ENCODE assay signal across 8 cellular contexts in genomic region chrX:76428243-76429130, GRCh38. TPM values are rescaled to one million over a fixed set of nuclear protein-coding genes. Genes with fewer than 3 reads are reported as not detected.
DNase-seq lines count a peak whose midpoint lies in the region; ATAC-seq and TF ChIP-seq lines count a peak whose summit lies in the region.

No MANE protein-coding gene starts in this region.

- in situ Hi-C loops in transverse colon (cut with MboI; ENCODE audit: low pct_ligation_motif_present in 1 of 4, low pct_unique_long_range_greater_than_20kb in 1 of 4, low sequenced_read_pairs in 3 of 4) = no loop called here

- ATAC-seq in HG03354 (IDR thresholded peaks at IDR 0.05; ENCODE audit: poor library complexity, severe bottlenecking, unreplicated experiment) = peak; percentile 47
- ATAC-seq in activated CD8-positive, alpha-beta T cell treated with anti-CD3 and anti-CD28 coated beads for 36 hours = peak; percentile 68

- H3K4me1 Mint-ChIP-seq in activated CD8-positive, alpha-beta T cell treated with anti-CD3 and anti-CD28 coated beads for 36 hours (ENCODE audit: low read depth) = peaks cover 36% of the 10 kb centered on the region
- H3K4me1 Mint-ChIP-seq in nephron progenitor cell = peaks cover 5% of the 10 kb centered on the region

- POLR2A ChIA-PET in activated CD8-positive, alpha-beta T cell treated with anti-CD3 and anti-CD28 coated beads for 36 hours (lab: Charles Lee) = interaction anchor here (0.5 to 1.6 kb wide), 2 partner anchors 26 to 132 kb away, joined by 3 to 7 read pairs; no protein-coding TSS in a partner anchor

- H3K27ac ChIP-seq in transverse colon = peak overlapping the region in 3 of 4 donors; percentile 38 to 56 (median 38)

- H3K36me3 Mint-ChIP-seq in activated CD8-positive, alpha-beta T cell treated with anti-CD3 and anti-CD28 coated beads for 36 hours (ENCODE audit: low read depth) = no peaks in the 10 kb centered on the region
- H3K36me3 Mint-ChIP-seq in nephron progenitor cell (ENCODE audit: low read depth) = no peaks in the 10 kb centered on the region

- no peak for TF ChIP-seq POLR2A in transverse colon (IDR thresholded peaks at IDR 0.05)

- CTCF ChIA-PET in activated CD8-positive, alpha-beta T cell treated with anti-CD3 and anti-CD28 coated beads for 36 hours (lab: Charles Lee) = interaction anchor here (1.7 kb wide), 1 partner anchor 149 kb away, joined by 4 read pairs; no protein-coding TSS in a partner anchor

- peaks cover 0 to 8% (median 0%) of the 10 kb centered on the region in 4 donors for H3K4me1 ChIP-seq in transverse colon

- no peaks in the 10 kb centered on the region for H3K36me3 ChIP-seq in transverse colon

- WGBS in transverse colon (ENCODE audit: low coverage in 1 of 2), 2 donors = 65% methylated on average over 52 of the region's 60 CpGs; no CpG with 5 or more reads in 1 of the 2 donors

- peak overlapping the region; percentile 84 for H3K27ac Mint-ChIP-seq in activated CD8-positive, alpha-beta T cell treated with anti-CD3 and anti-CD28 coated beads for 36 hours
- H3K27ac Mint-ChIP-seq in nephron progenitor cell = no peak overlapping the region

- no peaks in the 10 kb centered on the region for H3K9me3 ChIP-seq in transverse colon

- no peak for TF ChIP-seq EP300 in transverse colon (IDR thresholded peaks at IDR 0.05; ENCODE audit: low read depth)

- DNase-seq in DMS53 (lab: John Stamatoyannopoulos, UW) = peak; percentile 9
- DNase-seq in DMS53 treated with DMSO at 0.1 percent for 48 hours (lab: John Stamatoyannopoulos, UW; ENCODE audit: unreplicated experiment) = no peak
- DNase-seq in activated CD8-positive, alpha-beta T cell treated with anti-CD3 and anti-CD28 coated beads for 36 hours = peak; percentile 56
- no peak for DNase-seq in epithelial cell of proximal tubule (ENCODE audit: low read depth)
- DNase-seq in nephron progenitor cell = peak; percentile 19
- peak; percentile 14 for DNase-seq in transverse colon
- DNase-seq in SW480 (ENCODE audit: low spot score) = no peak

- H3K9me3 Mint-ChIP-seq in activated CD8-positive, alpha-beta T cell treated with anti-CD3 and anti-CD28 coated beads for 36 hours = no peaks in the 10 kb centered on the region
- peaks cover 50% of the 10 kb centered on the region for H3K9me3 Mint-ChIP-seq in nephron progenitor cell

- H3K27me3 ChIP-seq in transverse colon = no peaks in the 10 kb centered on the region

- no peaks in the 10 kb centered on the region for H3K27me3 Mint-ChIP-seq in activated CD8-positive, alpha-beta T cell treated with anti-CD3 and anti-CD28 coated beads for 36 hours
- peaks cover 4% of the 10 kb centered on the region for H3K27me3 Mint-ChIP-seq in nephron progenitor cell (ENCODE audit: low read depth, poor library complexity)

- H3K4me3 Mint-ChIP-seq in activated CD8-positive, alpha-beta T cell treated with anti-CD3 and anti-CD28 coated beads for 36 hours = peak overlapping the region; percentile 83
- H3K4me3 Mint-ChIP-seq in nephron progenitor cell = peak overlapping the region; percentile 85

- H3K4me3 ChIP-seq in epithelial cell of proximal tubule (ENCODE audit: low read depth, low read length) (peak overlapping the region; percentile 67), transverse colon (peak overlapping the region; percentile 46 to 77 (median 58))

- intact Hi-C loops in activated CD8-positive, alpha-beta T cell treated with anti-CD3 and anti-CD28 coated beads for 36 hours (cut with micrococcal nuclease) = no loop called here
- intact Hi-C loops in transverse colon (cut with DNase I; ENCODE audit: low total_unique reads) = no loop called here

- no peak for TF ChIP-seq CTCF in activated CD8-positive, alpha-beta T cell treated with anti-CD3 and anti-CD28 coated beads for 36 hours (IDR thresholded peaks at IDR 0.05)
- no peak for TF ChIP-seq CTCF in epithelial cell of proximal tubule (conservative IDR thresholded peaks at IDR 0.05; ENCODE audit: low read depth, low read length)
- no peak for TF ChIP-seq CTCF in nephron progenitor cell (IDR thresholded peaks at IDR 0.05)
- TF ChIP-seq CTCF in transverse colon (IDR thresholded peaks at IDR 0.05) = no peak

RNA-seq across cellular contexts. Expression of gene MAGEE1, which starts 1.0 kb away (rescaled TPM):
- total RNA-seq in activated CD8-positive, alpha-beta T cell treated with anti-CD3 and anti-CD28 coated beads for 36 hours = 1 to 10 TPM; 4.4 to 4.9 TPM
- total RNA-seq in epithelial cell of proximal tubule (0.65 and 1.7 TPM in 2 replicates), transverse colon (1 to 10 TPM in 2 of 4 donors, under 1 TPM in 2; 0.27 to 3.0 (median 1.1) TPM)

Comparison
In these comparisons a context has a peak if more than half of its experiments do, and no peak if none do; other contexts are left out.
1. DNase-seq: peak in DMS53 (single experiment), activated CD8-positive, alpha-beta T cell treated with anti-CD3 and anti-CD28 coated beads for 36 hours (single experiment), nephron progenitor cell (single experiment) and transverse colon (single experiment); none in DMS53 treated with DMSO at 0.1 percent for 48 hours (single experiment), epithelial cell of proximal tubule (single experiment) and SW480 (single experiment).